In genomic region chr11:56401858-56402461, GRCh38 we compare ENCODE assay signal across 6 cellular contexts. TPM values are rescaled to one million over a fixed set of nuclear protein-coding genes. Genes with fewer than 3 reads are reported as not detected.
"Had no signal": no experiment of that assay in that cellular context is flagged by ENCODE, and none has a peak within 500 bp of the region (broad histone marks: within the 10 kb centered on the region; RNA-seq: fewer than 3 reads in every experiment).

No MANE protein-coding gene starts in this region.

RNA-seq across cellular contexts. Expression of gene OR5AL1, which starts 10.5 kb away (rescaled TPM):
- total RNA-seq: LHCN-M2, MCF 10A, NCI-H460, PC-3, Peyer's patch, SJSA1 had no signal

RNA-seq across cellular contexts. Expression of gene OR8U1, which starts 26.5 kb away (rescaled TPM):
- total RNA-seq: LHCN-M2, MCF 10A, NCI-H460, PC-3, Peyer's patch, SJSA1 had no signal

RNA-seq across cellular contexts. Expression of gene OR8J1, which starts 47.9 kb away (rescaled TPM):
- total RNA-seq: LHCN-M2, MCF 10A, NCI-H460, PC-3, Peyer's patch, SJSA1 had no signal

RNA-seq across cellular contexts. Expression of gene OR8K1, which starts 56.1 kb away (rescaled TPM):
- total RNA-seq: LHCN-M2, MCF 10A, NCI-H460, PC-3, Peyer's patch, SJSA1 had no signal
